Comparison of ENCODE assay signal across 1 cellular context in genomic region chr13:45434556-45435371, GRCh38.
TF ChIP-seq lines count a peak whose summit lies in the region.

No MANE protein-coding gene starts in this region.

TF ChIP-seq in HepG2, 621 proteins besides CTCF, POLR2A, EP300 and RAD21 (continued from another document and continues in another):
- TF ChIP-seq, protein P1, sequence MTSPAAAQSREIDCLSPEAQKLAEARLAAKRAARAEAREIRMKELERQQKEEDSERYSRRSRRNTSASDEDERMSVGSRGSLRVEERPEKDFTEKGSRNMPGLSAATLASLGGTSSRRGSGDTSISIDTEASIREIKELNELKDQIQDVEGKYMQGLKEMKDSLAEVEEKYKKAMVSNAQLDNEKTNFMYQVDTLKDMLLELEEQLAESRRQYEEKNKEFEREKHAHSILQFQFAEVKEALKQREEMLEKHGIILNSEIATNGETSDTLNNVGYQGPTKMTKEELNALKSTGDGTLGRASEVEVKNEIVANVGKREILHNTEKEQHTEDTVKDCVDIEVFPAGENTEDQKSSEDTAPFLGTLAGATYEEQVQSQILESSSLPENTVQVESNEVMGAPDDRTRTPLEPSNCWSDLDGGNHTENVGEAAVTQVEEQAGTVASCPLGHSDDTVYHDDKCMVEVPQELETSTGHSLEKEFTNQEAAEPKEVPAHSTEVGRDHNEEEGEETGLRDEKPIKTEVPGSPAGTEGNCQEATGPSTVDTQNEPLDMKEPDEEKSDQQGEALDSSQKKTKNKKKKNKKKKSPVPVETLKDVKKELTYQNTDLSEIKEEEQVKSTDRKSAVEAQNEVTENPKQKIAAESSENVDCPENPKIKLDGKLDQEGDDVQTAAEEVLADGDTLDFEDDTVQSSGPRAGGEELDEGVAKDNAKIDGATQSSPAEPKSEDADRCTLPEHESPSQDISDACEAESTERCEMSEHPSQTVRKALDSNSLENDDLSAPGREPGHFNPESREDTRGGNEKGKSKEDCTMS (CRISPR knock-in tag; conservative IDR thresholded peaks at IDR 0.05): no peak
- no peak for TF ChIP-seq YEATS4 (CRISPR knock-in tag; IDR thresholded peaks at IDR 0.05; ENCODE audit: borderline replicate concordance)
- no peak for TF ChIP-seq ZNF678 (CRISPR knock-in tag; IDR thresholded peaks at IDR 0.05)
- no peak for TF ChIP-seq RFX5 (IDR thresholded peaks at IDR 0.05; ENCODE audit: low read depth, low read length)
- TF ChIP-seq HOXA9 (CRISPR knock-in tag; IDR thresholded peaks at IDR 0.05; ENCODE audit: borderline replicate concordance): no peak
- TF ChIP-seq SIN3B (IDR thresholded peaks at IDR 0.05; ENCODE audit: low read length): no peak
- no peak for TF ChIP-seq PAF1 (CRISPR knock-in tag; IDR thresholded peaks at IDR 0.05)
- TF ChIP-seq ZNF557 (CRISPR knock-in tag; IDR thresholded peaks at IDR 0.05): no peak
- TF ChIP-seq ZNF180 (CRISPR knock-in tag; IDR thresholded peaks at IDR 0.05; ENCODE audit: borderline replicate concordance, low read depth): no peak
- no peak for TF ChIP-seq YEATS2 (CRISPR knock-in tag; IDR thresholded peaks at IDR 0.05; ENCODE audit: borderline replicate concordance)
- TF ChIP-seq HOXA5 (CRISPR knock-in tag; IDR thresholded peaks at IDR 0.05): no peak
- TF ChIP-seq, protein P2, sequence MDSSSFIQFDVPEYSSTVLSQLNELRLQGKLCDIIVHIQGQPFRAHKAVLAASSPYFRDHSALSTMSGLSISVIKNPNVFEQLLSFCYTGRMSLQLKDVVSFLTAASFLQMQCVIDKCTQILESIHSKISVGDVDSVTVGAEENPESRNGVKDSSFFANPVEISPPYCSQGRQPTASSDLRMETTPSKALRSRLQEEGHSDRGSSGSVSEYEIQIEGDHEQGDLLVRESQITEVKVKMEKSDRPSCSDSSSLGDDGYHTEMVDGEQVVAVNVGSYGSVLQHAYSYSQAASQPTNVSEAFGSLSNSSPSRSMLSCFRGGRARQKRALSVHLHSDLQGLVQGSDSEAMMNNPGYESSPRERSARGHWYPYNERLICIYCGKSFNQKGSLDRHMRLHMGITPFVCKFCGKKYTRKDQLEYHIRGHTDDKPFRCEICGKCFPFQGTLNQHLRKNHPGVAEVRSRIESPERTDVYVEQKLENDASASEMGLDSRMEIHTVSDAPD (CRISPR knock-in tag; IDR thresholded peaks at IDR 0.05): no peak; the same call in 1 of the 2 replicates
- TF ChIP-seq, protein P3, sequence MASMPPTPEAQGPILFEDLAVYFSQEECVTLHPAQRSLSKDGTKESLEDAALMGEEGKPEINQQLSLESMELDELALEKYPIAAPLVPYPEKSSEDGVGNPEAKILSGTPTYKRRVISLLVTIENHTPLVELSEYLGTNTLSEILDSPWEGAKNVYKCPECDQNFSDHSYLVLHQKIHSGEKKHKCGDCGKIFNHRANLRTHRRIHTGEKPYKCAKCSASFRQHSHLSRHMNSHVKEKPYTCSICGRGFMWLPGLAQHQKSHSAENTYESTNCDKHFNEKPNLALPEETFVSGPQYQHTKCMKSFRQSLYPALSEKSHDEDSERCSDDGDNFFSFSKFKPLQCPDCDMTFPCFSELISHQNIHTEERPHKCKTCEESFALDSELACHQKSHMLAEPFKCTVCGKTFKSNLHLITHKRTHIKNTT (CRISPR knock-in tag; IDR thresholded peaks at IDR 0.05): no peak
- no peak for TF ChIP-seq ZNF34 (CRISPR knock-in tag; IDR thresholded peaks at IDR 0.05; ENCODE audit: borderline replicate concordance)
- TF ChIP-seq SMAD9 (CRISPR knock-in tag; IDR thresholded peaks at IDR 0.05): no peak
- TF ChIP-seq SATB2 (CRISPR knock-in tag; IDR thresholded peaks at IDR 0.05): no peak
- TF ChIP-seq ZNF562 (CRISPR knock-in tag; IDR thresholded peaks at IDR 0.05; ENCODE audit: borderline replicate concordance): no peak
- no peak for TF ChIP-seq ZNF260 (CRISPR knock-in tag; IDR thresholded peaks at IDR 0.05; ENCODE audit: borderline replicate concordance, low read depth)
- no peak for TF ChIP-seq NR1H2 (CRISPR knock-in tag; IDR thresholded peaks at IDR 0.05; ENCODE audit: borderline replicate concordance, low read depth)
- 0 out of 2 replicates have a peak, but pooled peaks have one; percentile 14 for TF ChIP-seq ZNF264 (CRISPR knock-in tag; IDR thresholded peaks at IDR 0.05)
- TF ChIP-seq RFX1 (IDR thresholded peaks at IDR 0.05): no peak
- TF ChIP-seq ZNF770 (CRISPR knock-in tag; IDR thresholded peaks at IDR 0.05): no peak
- no peak for TF ChIP-seq KLF9 (CRISPR knock-in tag; IDR thresholded peaks at IDR 0.05; ENCODE audit: low read depth)
- no peak for TF ChIP-seq JUND (CRISPR knock-in tag; IDR thresholded peaks at IDR 0.05)
- no peak for TF ChIP-seq THAP8 (CRISPR knock-in tag; IDR thresholded peaks at IDR 0.05; ENCODE audit: borderline replicate concordance)
- TF ChIP-seq, protein P4, sequence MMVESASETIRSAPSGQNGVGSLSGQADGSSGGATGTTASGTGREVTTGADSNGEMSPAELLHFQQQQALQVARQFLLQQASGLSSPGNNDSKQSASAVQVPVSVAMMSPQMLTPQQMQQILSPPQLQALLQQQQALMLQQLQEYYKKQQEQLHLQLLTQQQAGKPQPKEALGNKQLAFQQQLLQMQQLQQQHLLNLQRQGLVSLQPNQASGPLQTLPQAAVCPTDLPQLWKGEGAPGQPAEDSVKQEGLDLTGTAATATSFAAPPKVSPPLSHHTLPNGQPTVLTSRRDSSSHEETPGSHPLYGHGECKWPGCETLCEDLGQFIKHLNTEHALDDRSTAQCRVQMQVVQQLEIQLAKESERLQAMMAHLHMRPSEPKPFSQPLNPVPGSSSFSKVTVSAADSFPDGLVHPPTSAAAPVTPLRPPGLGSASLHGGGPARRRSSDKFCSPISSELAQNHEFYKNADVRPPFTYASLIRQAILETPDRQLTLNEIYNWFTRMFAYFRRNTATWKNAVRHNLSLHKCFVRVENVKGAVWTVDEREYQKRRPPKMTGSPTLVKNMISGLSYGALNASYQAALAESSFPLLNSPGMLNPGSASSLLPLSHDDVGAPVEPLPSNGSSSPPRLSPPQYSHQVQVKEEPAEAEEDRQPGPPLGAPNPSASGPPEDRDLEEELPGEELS (CRISPR knock-in tag; IDR thresholded peaks at IDR 0.05): peak; percentile 70
- TF ChIP-seq, protein P5, sequence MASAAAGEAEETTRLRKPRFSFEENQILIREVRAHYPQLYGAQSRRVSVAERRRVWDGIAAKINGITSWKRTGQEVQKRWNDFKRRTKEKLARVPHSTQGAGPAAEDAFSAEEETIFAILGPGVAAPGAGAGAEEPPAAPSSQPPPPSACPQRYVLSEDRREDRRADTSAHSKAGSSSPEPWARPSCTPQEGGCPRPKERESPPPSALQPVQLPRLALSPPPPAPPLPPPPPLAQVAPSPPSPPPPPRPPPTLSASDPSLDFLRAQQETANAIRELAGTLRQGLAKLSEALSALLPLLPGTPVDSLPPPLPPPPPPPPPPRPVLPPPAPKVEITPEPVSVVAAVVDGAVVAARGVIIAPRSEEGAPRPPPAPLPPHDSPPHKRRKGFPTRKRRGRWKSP (CRISPR knock-in tag; IDR thresholded peaks at IDR 0.05): 0 out of 2 replicates have a peak, but pooled peaks have one; percentile 67
- no peak for TF ChIP-seq ZNF510 (CRISPR knock-in tag; IDR thresholded peaks at IDR 0.05; ENCODE audit: low read depth)
- no peak for TF ChIP-seq E2F1 (CRISPR knock-in tag; IDR thresholded peaks at IDR 0.05)
- TF ChIP-seq REXO4 (CRISPR knock-in tag; IDR thresholded peaks at IDR 0.05; ENCODE audit: borderline replicate concordance): no peak
- TF ChIP-seq GATAD1 (CRISPR knock-in tag; IDR thresholded peaks at IDR 0.05): 0 out of 2 replicates have a peak, but pooled peaks have one; percentile 46
- peak; percentile 84 for TF ChIP-seq CEBPB (IDR thresholded peaks at IDR 0.05; ENCODE audit: borderline replicate concordance, low read depth, low read length)
- TF ChIP-seq, protein P6, sequence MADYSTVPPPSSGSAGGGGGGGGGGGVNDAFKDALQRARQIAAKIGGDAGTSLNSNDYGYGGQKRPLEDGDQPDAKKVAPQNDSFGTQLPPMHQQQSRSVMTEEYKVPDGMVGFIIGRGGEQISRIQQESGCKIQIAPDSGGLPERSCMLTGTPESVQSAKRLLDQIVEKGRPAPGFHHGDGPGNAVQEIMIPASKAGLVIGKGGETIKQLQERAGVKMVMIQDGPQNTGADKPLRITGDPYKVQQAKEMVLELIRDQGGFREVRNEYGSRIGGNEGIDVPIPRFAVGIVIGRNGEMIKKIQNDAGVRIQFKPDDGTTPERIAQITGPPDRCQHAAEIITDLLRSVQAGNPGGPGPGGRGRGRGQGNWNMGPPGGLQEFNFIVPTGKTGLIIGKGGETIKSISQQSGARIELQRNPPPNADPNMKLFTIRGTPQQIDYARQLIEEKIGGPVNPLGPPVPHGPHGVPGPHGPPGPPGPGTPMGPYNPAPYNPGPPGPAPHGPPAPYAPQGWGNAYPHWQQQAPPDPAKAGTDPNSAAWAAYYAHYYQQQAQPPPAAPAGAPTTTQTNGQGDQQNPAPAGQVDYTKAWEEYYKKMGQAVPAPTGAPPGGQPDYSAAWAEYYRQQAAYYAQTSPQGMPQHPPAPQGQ (CRISPR knock-in tag; IDR thresholded peaks at IDR 0.05; ENCODE audit: borderline replicate concordance): no peak
- no peak for TF ChIP-seq ZBTB10 (CRISPR knock-in tag; IDR thresholded peaks at IDR 0.05; ENCODE audit: borderline replicate concordance)
- TF ChIP-seq ARNT (IDR thresholded peaks at IDR 0.05): no peak
- TF ChIP-seq NFKBIZ (CRISPR knock-in tag; IDR thresholded peaks at IDR 0.05): 0 out of 2 replicates have a peak, but pooled peaks have one; percentile 43
- no peak for TF ChIP-seq ZFYVE20 (CRISPR knock-in tag; IDR thresholded peaks at IDR 0.05; ENCODE audit: borderline replicate concordance, low read depth)
- TF ChIP-seq ATRX (CRISPR knock-in tag; IDR thresholded peaks at IDR 0.05; ENCODE audit: borderline replicate concordance): no peak
- TF ChIP-seq, protein P7, sequence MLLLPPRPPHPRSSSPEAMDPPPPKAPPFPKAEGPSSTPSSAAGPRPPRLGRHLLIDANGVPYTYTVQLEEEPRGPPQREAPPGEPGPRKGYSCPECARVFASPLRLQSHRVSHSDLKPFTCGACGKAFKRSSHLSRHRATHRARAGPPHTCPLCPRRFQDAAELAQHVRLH (CRISPR knock-in tag; IDR thresholded peaks at IDR 0.05; ENCODE audit: borderline replicate concordance, low read depth): no peak
- TF ChIP-seq ZNF740 (CRISPR knock-in tag; IDR thresholded peaks at IDR 0.05): no peak
